1 cellular context compared by ENCODE assay signal in genomic region chr9:95316794-95317118, GRCh38.
A peak's percentile ranks its signal among the peaks of the same experiment; 100 is the strongest.
TF ChIP-seq lines count a peak whose summit lies in the region.

No MANE protein-coding gene starts in this region.

TF ChIP-seq in HepG2, 621 proteins besides CTCF, POLR2A, EP300 and RAD21 (continued from another document and continues in another):
- TF ChIP-seq MED13 (CRISPR knock-in tag; IDR thresholded peaks at IDR 0.05) (no peak), TFAP4 (IDR thresholded peaks at IDR 0.05; ENCODE audit: borderline replicate concordance, low read depth) (peak; percentile 39; the same call in 1 of the 2 replicates), SCMH1 (CRISPR knock-in tag; IDR thresholded peaks at IDR 0.05; ENCODE audit: borderline replicate concordance) (no peak), NFE2 (CRISPR knock-in tag; IDR thresholded peaks at IDR 0.05) (no peak), DRAP1 (CRISPR knock-in tag; IDR thresholded peaks at IDR 0.05) (peak; percentile 70; the same call in 1 of the 2 replicates), FOXO4 (CRISPR knock-in tag; conservative IDR thresholded peaks at IDR 0.05) (no peak), HMG20B (CRISPR knock-in tag; conservative IDR thresholded peaks at IDR 0.05) (0 out of 2 replicates have a peak, but pooled peaks have one; percentile 34), KAT7 (CRISPR knock-in tag; IDR thresholded peaks at IDR 0.05; ENCODE audit: borderline replicate concordance) (peak; percentile 10; the same call in 1 of the 2 replicates), PHF20 (CRISPR knock-in tag; IDR thresholded peaks at IDR 0.05) (no peak), REST (IDR thresholded peaks at IDR 0.05; ENCODE audit: borderline replicate concordance in 1 of 2, low read depth in 1 of 2, low read length in 2 of 2) (0 out of 4 replicates have a peak, but pooled peaks of 1 of the 2 experiments have one; percentile 9), TOE1 (CRISPR knock-in tag; IDR thresholded peaks at IDR 0.05) (no peak), CREM (IDR thresholded peaks at IDR 0.05) (no peak), CREM (CRISPR knock-in tag; IDR thresholded peaks at IDR 0.05) (no peak), RCOR2 (CRISPR knock-in tag; IDR thresholded peaks at IDR 0.05) (no peak), ZBTB10 (CRISPR knock-in tag; IDR thresholded peaks at IDR 0.05; ENCODE audit: borderline replicate concordance) (0 out of 2 replicates have a peak, but pooled peaks have one; percentile 41), SOX5 (CRISPR knock-in tag; IDR thresholded peaks at IDR 0.05; ENCODE audit: borderline replicate concordance) (no peak), CAMTA2 (CRISPR knock-in tag; IDR thresholded peaks at IDR 0.05; ENCODE audit: borderline replicate concordance) (no peak), PATZ1 (CRISPR knock-in tag; IDR thresholded peaks at IDR 0.05) (peak; percentile 49), TFDP1 (CRISPR knock-in tag; IDR thresholded peaks at IDR 0.05; ENCODE audit: borderline replicate concordance) (peak; percentile 41; the same call in 1 of the 2 replicates), NFE2L1 (CRISPR knock-in tag; IDR thresholded peaks at IDR 0.05; ENCODE audit: borderline replicate concordance) (no peak), TCF7 (IDR thresholded peaks at IDR 0.05; ENCODE audit: low read depth) (no peak), SIN3A (IDR thresholded peaks at IDR 0.05; ENCODE audit: borderline replicate concordance, low read depth, low read length) (peak; percentile 42; the same call in 1 of the 2 replicates), NR2F2 (IDR thresholded peaks at IDR 0.05; ENCODE audit: borderline replicate concordance, low read depth) (0 out of 2 replicates have a peak, but pooled peaks have one; percentile 6), HHEX (CRISPR knock-in tag; IDR thresholded peaks at IDR 0.05) (no peak), AFF4 (CRISPR knock-in tag; IDR thresholded peaks at IDR 0.05) (no peak), POLR2AphosphoS5 (IDR thresholded peaks at IDR 0.05; ENCODE audit: low read depth, low read length) (peak; percentile 43), ZNF142 (CRISPR knock-in tag; IDR thresholded peaks at IDR 0.05) (0 out of 2 replicates have a peak, but pooled peaks have one; percentile 39), KMT2A (CRISPR knock-in tag; IDR thresholded peaks at IDR 0.05) (no peak), HNF4G (IDR thresholded peaks at IDR 0.05; ENCODE audit: borderline replicate concordance, low read depth, low read length) (peak; percentile 62; the same call in 1 of the 2 replicates), HNF4G (CRISPR knock-in tag; IDR thresholded peaks at IDR 0.05; ENCODE audit: borderline replicate concordance, low read depth) (no peak), ONECUT2 (CRISPR knock-in tag; IDR thresholded peaks at IDR 0.05) (no peak), ZSCAN25 (CRISPR knock-in tag; IDR thresholded peaks at IDR 0.05) (peak; percentile 90), RXRA (CRISPR knock-in tag; IDR thresholded peaks at IDR 0.05) (no peak), SP5 (CRISPR knock-in tag; IDR thresholded peaks at IDR 0.05; ENCODE audit: borderline replicate concordance, low read depth) (0 out of 2 replicates have a peak, but pooled peaks have one; percentile 50), MYNN (CRISPR knock-in tag; IDR thresholded peaks at IDR 0.05; ENCODE audit: low read depth) (0 out of 2 replicates have a peak, but pooled peaks have one; percentile 8)
